18 cellular contexts compared by ENCODE assay signal in genomic region chr11:12403122-12403994, GRCh38. TPM values are rescaled to one million over a fixed set of nuclear protein-coding genes. Genes with fewer than 3 reads are reported as not detected.
DNase-seq lines count a peak whose midpoint lies in the region; ATAC-seq, FAIRE-seq and TF ChIP-seq lines count a peak whose summit lies in the region.
"Had no signal": no experiment of that assay in that cellular context is flagged by ENCODE, and none has a peak within 500 bp of the region (broad histone marks: within the 10 kb centered on the region; RNA-seq: fewer than 3 reads in every experiment).

No MANE protein-coding gene starts in this region.

- H3K9me3 Mint-ChIP-seq in CD4-positive, alpha-beta memory T cell = no peaks in the 10 kb centered on the region
- H3K9me3 Mint-ChIP-seq: activated CD4-positive, alpha-beta memory T cell treated with anti-CD3 and anti-CD28 coated beads for 36 hours had no signal

- FAIRE-seq in bronchial epithelial cell (lab: Jason Lieb, UNC) = no peak
- FAIRE-seq: frontal cortex, GM12878 had no signal

- H3K36me3 ChIP-seq in GM23248 (ENCODE audit: low read depth) = no peaks in the 10 kb centered on the region
- H3K36me3 ChIP-seq in bronchial epithelial cell (ENCODE audit: control insufficient read depth, insufficient read depth, low read length) = no peaks in the 10 kb centered on the region
- H3K36me3 ChIP-seq in right lobe of liver = no peaks in the 10 kb centered on the region
- no peaks in the 10 kb centered on the region for H3K36me3 ChIP-seq in smooth muscle cell (ENCODE audit: low read depth)
- no peaks in the 10 kb centered on the region for H3K36me3 ChIP-seq in CD4-positive, alpha-beta memory T cell (ENCODE audit: insufficient read depth, low read length)

- TF ChIP-seq POLR2A in right lobe of liver (IDR thresholded peaks at IDR 0.05) = no peak

- DNase-seq in GM23248 = no peak
- peak; percentile 21 for DNase-seq in bronchial epithelial cell (ENCODE audit: low read depth)
- DNase-seq in right lobe of liver = peak in 1 of 3 donors; percentile 70
- DNase-seq in smooth muscle cell (lab: John Stamatoyannopoulos, UW; ENCODE audit: unreplicated experiment) = no peak
- no peak for DNase-seq in NCI-H1105 treated with DMSO at 0.1 percent for 48 hours (lab: John Stamatoyannopoulos, UW)
- no peak for DNase-seq in CD4-positive, alpha-beta memory T cell
- DNase-seq in T-helper 9 cell = no peak
- DNase-seq in stimulated activated CD4-positive, alpha-beta T cell treated with anti-CD3 and anti-CD28 coated beads, Interleukin-2, amount 100 ng/mL, for 48 hours = no peak
- DNase-seq: activated CD4-positive, alpha-beta memory T cell treated with anti-CD3 and anti-CD28 coated beads for 36 hours; activated T-cell treated with anti-CD3 and anti-CD28 coated beads, Interleukin-2, amount 50 U/mL, for 48 hours; central memory CD4-positive, alpha-beta T cell; Karpas-422; stimulated activated CD4-positive, alpha-beta T cell treated with anti-CD3 and anti-CD28 coated beads, Interleukin-4, amount 100 ng/mL, for 24 hours; stimulated activated CD8-positive, alpha-beta memory T cell treated with anti-CD3 and anti-CD28 coated beads, Interleukin-4, amount 100 ng/mL, for 48 hours had no signal

- intact Hi-C loops in right lobe of liver (cut with DNase I) = no loop called here
- intact Hi-C loops in CD4-positive, alpha-beta memory T cell (cut with micrococcal nuclease) = no loop called here

- H3K9me2 ChIP-seq in GM23248 (ENCODE audit: insufficient read depth) = no peaks in the 10 kb centered on the region

- in situ Hi-C loops in GM23248 (cut with MboI) = no loop called here

- TF ChIP-seq CTCF in bronchial epithelial cell (IDR thresholded peaks at IDR 0.05; ENCODE audit: insufficient read depth, low read length, severe bottlenecking) = no peak
- TF ChIP-seq CTCF in right lobe of liver (IDR thresholded peaks at IDR 0.05) = no peak
- no peak for TF ChIP-seq CTCF in smooth muscle cell (IDR thresholded peaks at IDR 0.05; ENCODE audit: borderline replicate concordance, insufficient read depth, poor library complexity, severe bottlenecking)

- CTCF ChIA-PET in CD4-positive, alpha-beta memory T cell (lab: Charles Lee; ENCODE audit: partially characterized antibody) = interaction anchor here (0.8 to 1.1 kb wide), 2 partner anchors 10 to 485 kb away, joined by 3 read pairs; no protein-coding TSS in a partner anchor

- H3K27ac Mint-ChIP-seq in CD4-positive, alpha-beta memory T cell = no peak overlapping the region
- H3K27ac Mint-ChIP-seq: activated CD4-positive, alpha-beta memory T cell treated with anti-CD3 and anti-CD28 coated beads for 36 hours; activated naive CD8-positive, alpha-beta T cell had no signal

- H3K9ac ChIP-seq in GM23248 (no peak overlapping the region), smooth muscle cell (ENCODE audit: low read depth) (peak overlapping the region; percentile 13)

- no peak overlapping the region for H3K4me3 Mint-ChIP-seq in CD4-positive, alpha-beta memory T cell
- H3K4me3 Mint-ChIP-seq: activated CD4-positive, alpha-beta memory T cell treated with anti-CD3 and anti-CD28 coated beads for 36 hours; activated naive CD8-positive, alpha-beta T cell had no signal

- peak; percentile 76 to 92 (median 82) for ATAC-seq in right lobe of liver
- ATAC-seq: GM12878 had no signal

- H2AFZ ChIP-seq in GM23248 = no peak overlapping the region
- H2AFZ ChIP-seq in smooth muscle cell (ENCODE audit: low read depth) = no peak overlapping the region

- peaks cover 100% of the 10 kb centered on the region for H3K79me2 ChIP-seq in GM23248 (ENCODE audit: insufficient read depth)
- peaks cover 99% of the 10 kb centered on the region for H3K79me2 ChIP-seq in smooth muscle cell (ENCODE audit: low read depth)

- peaks cover 0 to 1% of the 10 kb centered on the region in 2 donors for H3K27me3 Mint-ChIP-seq in CD4-positive, alpha-beta memory T cell
- H3K27me3 Mint-ChIP-seq: activated CD4-positive, alpha-beta memory T cell treated with anti-CD3 and anti-CD28 coated beads for 36 hours; activated naive CD8-positive, alpha-beta T cell had no signal

- H3K27me3 ChIP-seq in GM23248 (replicated peaks; ENCODE audit: insufficient read depth) (no peaks in the 10 kb centered on the region), bronchial epithelial cell (ENCODE audit: control insufficient read depth, insufficient read depth, low read length) (no peaks in the 10 kb centered on the region), right lobe of liver (no peaks in the 10 kb centered on the region), smooth muscle cell (ENCODE audit: low read depth) (no peaks in the 10 kb centered on the region)
- H3K27me3 ChIP-seq in CD4-positive, alpha-beta memory T cell (ENCODE audit: insufficient read depth, low read length) = no peaks in the 10 kb centered on the region

- H3F3A ChIP-seq in GM23248 (ENCODE audit: insufficient read depth) (peaks cover 12% of the 10 kb centered on the region), smooth muscle cell (ENCODE audit: low read depth) (peaks cover 11% of the 10 kb centered on the region)

- H3K4me3 ChIP-seq in GM23248 (no peak overlapping the region), bronchial epithelial cell (ENCODE audit: low read depth, low read length) (no peak overlapping the region), right lobe of liver (no peak overlapping the region), smooth muscle cell (no peak overlapping the region)
- H3K4me3 ChIP-seq in CD4-positive, alpha-beta memory T cell (ENCODE audit: low read length in 2 of 2) = no peak overlapping the region
- H3K4me3 ChIP-seq: GM12878, lung had no signal

- WGBS in GM23248 (ENCODE audit: low coverage in 1 of 2, low lambda C conversion rate in 2 of 2, missing lambda C conversion rate in 2 of 2), 2 experiments = 87% methylated on average over 3 of the region's 3 CpGs
- 54% methylated on average over 3 of the region's 3 CpGs for WGBS in right lobe of liver (ENCODE audit: insufficient coverage, low coverage, low lambda C conversion rate, missing lambda C conversion rate)
- 77% methylated on average over 3 of the region's 3 CpGs for WGBS in smooth muscle cell (ENCODE audit: low lambda C conversion rate)

- H3K4me2 ChIP-seq in GM23248 (ENCODE audit: unreplicated experiment) = peak overlapping the region; percentile 7
- H3K4me2 ChIP-seq in smooth muscle cell = peak overlapping the region; percentile 27

- H3K27ac ChIP-seq in GM23248 = no peak overlapping the region
- peak overlapping the region in 1 of 3 donors; percentile 12 for H3K27ac ChIP-seq in right lobe of liver
- H3K27ac ChIP-seq in smooth muscle cell (ENCODE audit: low read depth) = peak overlapping the region; percentile 57
- no peak overlapping the region for H3K27ac ChIP-seq in CD4-positive, alpha-beta memory T cell (ENCODE audit: low read depth, low read length)

- H4K20me1 ChIP-seq in GM23248 (ENCODE audit: insufficient read depth) (no peaks in the 10 kb centered on the region), smooth muscle cell (ENCODE audit: low read depth) (peaks cover 88% of the 10 kb centered on the region)

- H3K4me1 Mint-ChIP-seq in CD4-positive, alpha-beta memory T cell = no peaks in the 10 kb centered on the region

- no peaks in the 10 kb centered on the region for H3K9me3 ChIP-seq in GM23248 (ENCODE audit: low read depth)
- no peaks in the 10 kb centered on the region for H3K9me3 ChIP-seq in right lobe of liver
- H3K9me3 ChIP-seq in smooth muscle cell (replicated peaks; ENCODE audit: low read depth) = no peaks in the 10 kb centered on the region
- no peaks in the 10 kb centered on the region for H3K9me3 ChIP-seq in CD4-positive, alpha-beta memory T cell (ENCODE audit: control insufficient read depth in 1 of 2, low read length in 2 of 2)

- peaks cover 35% of the 10 kb centered on the region for H3K4me1 ChIP-seq in GM23248 (ENCODE audit: insufficient read depth)
- peaks cover 0 to 16% (median 2%) of the 10 kb centered on the region in 4 donors for H3K4me1 ChIP-seq in right lobe of liver
- no peaks in the 10 kb centered on the region for H3K4me1 ChIP-seq in smooth muscle cell (ENCODE audit: low read depth)
- H3K4me1 ChIP-seq in CD4-positive, alpha-beta memory T cell (ENCODE audit: insufficient read depth, low read length) = no peaks in the 10 kb centered on the region

- H3K36me3 Mint-ChIP-seq in CD4-positive, alpha-beta memory T cell = no peaks in the 10 kb centered on the region
- H3K36me3 Mint-ChIP-seq: activated CD4-positive, alpha-beta memory T cell treated with anti-CD3 and anti-CD28 coated beads for 36 hours; activated naive CD8-positive, alpha-beta T cell had no signal

- POLR2A ChIA-PET in CD4-positive, alpha-beta memory T cell (lab: Charles Lee; ENCODE audit: partially characterized antibody) = no interaction called here

RNA-seq across cellular contexts. Expression of gene PARVA, which starts 26.0 kb away (rescaled TPM):
- total RNA-seq in GM23248 (2014; rRNA removed; shearing (Covaris generic)) = 84.0 and 87.9 TPM in 2 replicates
- polyA plus RNA-seq in GM23248 (2016; fragmentation: Nextera tagmentation; extraction: Ambion mirVana) (121 and 127 TPM in 2 replicates), smooth muscle cell (85.4 and 99.4 TPM in 2 replicates)
- total RNA-seq in bronchial epithelial cell (7.6 and 9.3 TPM in 2 replicates), right lobe of liver (10 to 100 TPM; 11.1 to 27.5 (median 21.8) TPM), smooth muscle cell (73.9 and 78.6 TPM in 2 replicates)
- 1 to 10 TPM; 1.3 to 2.4 TPM for total RNA-seq in CD4-positive, alpha-beta memory T cell
- 1 to 10 TPM in 1 of 2 donors, under 1 TPM in 1; 0.75 to 1.5 TPM for polyA plus RNA-seq in CD4-positive, alpha-beta memory T cell
